ENCODE assay signal across 25 cellular contexts in genomic region chr2:160859086-160859485, GRCh38.
A peak's percentile ranks its signal among the peaks of the same experiment; 100 is the strongest.
DNase-seq lines count a peak whose midpoint lies in the region; FAIRE-seq and TF ChIP-seq lines count a peak whose summit lies in the region.
"Had no signal": no experiment of that assay in that cellular context is flagged by ENCODE, and none has a peak within 500 bp of the region (broad histone marks: within the 10 kb centered on the region; RNA-seq: fewer than 3 reads in every experiment).

No MANE protein-coding gene starts in this region.

- 0 out of 2 replicates have a peak overlapping the region, but pooled peaks have one; percentile 13 for H3K4me2 ChIP-seq in PC-9
- no peak overlapping the region for H3K4me2 ChIP-seq in keratinocyte (ENCODE audit: control insufficient read depth, extremely low read depth, insufficient read depth, low read depth, low read length)
- H3K4me2 ChIP-seq: neural progenitor cell had no signal

- BruUV-seq in PC-9 (replicated peaks; lab: Mats Ljungman, UMichigan), result no TSS peak

- H3K9me2 ChIP-seq in PC-9 (ENCODE audit: insufficient read depth), result no peaks in the 10 kb centered on the region

- peaks cover 2% of the 10 kb centered on the region for H3K9me3 Mint-ChIP-seq in activated naive CD4-positive, alpha-beta T cell treated with anti-CD3 and anti-CD28 coated beads, Interleukin-2, amount 10 ng/mL, durations not matched to agents 7 days and 5 days
- H3K9me3 Mint-ChIP-seq: activated naive CD4-positive, alpha-beta T cell treated with anti-CD3 and anti-CD28 coated beads, Interleukin-2, amount 50 U/mL, for 72 hours; activated T-helper 1 cell treated with anti-CD3 and anti-CD28 coated beads, Interleukin-12 subunit alpha, Interleukin-12 subunit beta, Interleukin-2, Interleukin-4 antibody, amounts not matched to agents 30 ng/mL and 10 ng/mL and 1 ng/mL, durations not matched to agents 14 hours and 24 hours and 36 hours; neural progenitor cell; T-helper 1 cell treated with Interleukin-12 subunit alpha and Interleukin-12 subunit beta and Interleukin-4 antibody, amounts not matched to agents 30 μg/mL and 1 μg/mL, for 36 hours had no signal

- no peaks in the 10 kb centered on the region for H3K4me1 Mint-ChIP-seq in activated naive CD4-positive, alpha-beta T cell treated with anti-CD3 and anti-CD28 coated beads, Interleukin-2, amount 10 ng/mL, durations not matched to agents 7 days and 5 days
- H3K4me1 Mint-ChIP-seq: activated CD8-positive, alpha-beta memory T cell treated with anti-CD3 and anti-CD28 coated beads, Interleukin-2, amount 10 ng/mL, durations not matched to agents 7 days and 5 days; neural progenitor cell had no signal

- H3K9me3 ChIP-seq in PC-9 (ENCODE audit: insufficient read depth, low read depth), result no peaks in the 10 kb centered on the region
- H3K9me3 ChIP-seq in keratinocyte (ENCODE audit: control insufficient read depth, low read depth, low read length), result no peaks in the 10 kb centered on the region
- H3K9me3 ChIP-seq: gastrocnemius medialis, lower lobe of right lung, Peyer's patch, SJCRH30, uterus had no signal

- no peak overlapping the region for H3K27ac ChIP-seq in PC-9
- H3K27ac ChIP-seq in keratinocyte (ENCODE audit: control insufficient read depth, insufficient read depth, low read length), result no peak overlapping the region
- H3K27ac ChIP-seq: gastrocnemius medialis, lower lobe of right lung, neural progenitor cell, Peyer's patch, SJCRH30, uterus had no signal

- H3K9ac ChIP-seq in keratinocyte (ENCODE audit: control insufficient read depth, extremely low read depth, insufficient read depth, low read length), result no peak overlapping the region
- H3K9ac ChIP-seq: neural progenitor cell had no signal

- TF ChIP-seq CTCF in PC-9 (conservative IDR thresholded peaks at IDR 0.05) (no peak), keratinocyte (optimal IDR thresholded peaks at IDR 0.05 in 1 of 3, IDR thresholded peaks at IDR 0.05 in 1 of 3, conservative IDR thresholded peaks at IDR 0.05 in 1 of 3; ENCODE audit: extremely low read depth in 1 of 3, insufficient read depth in 2 of 3, low read length in 3 of 3) (no peak)

- H3K4me1 ChIP-seq in PC-9 (replicated peaks; ENCODE audit: insufficient read depth) (peaks cover 9% of the 10 kb centered on the region), keratinocyte (ENCODE audit: control insufficient read depth, extremely low read depth, insufficient read depth, low read length) (no peaks in the 10 kb centered on the region)
- H3K4me1 ChIP-seq: gastrocnemius medialis, lower lobe of right lung, neural progenitor cell, Peyer's patch, SJCRH30, uterus had no signal

- POLR2A ChIA-PET in PC-9 (lab: Charles Lee; ENCODE audit: unreplicated experiment), result no interaction called here

- intact Hi-C loops in PC-9 (cut with micrococcal nuclease; ENCODE audit: unreplicated experiment), result no loop called here

- DNase-seq in COR-L47 (lab: John Stamatoyannopoulos, UW) (peak; percentile 12), H54 (ENCODE audit: insufficient read length, low spot score) (no peak), PC-9 (peak in 1 of 2 experiments; percentile 35), keratinocyte (ENCODE audit: low read depth, low spot score) (no peak), SK-N-DZ (ENCODE audit: low spot score) (no peak)
- DNase-seq in activated naive CD4-positive, alpha-beta T cell treated with anti-CD3 and anti-CD28 coated beads, Interleukin-2, amount 10 ng/mL, durations not matched to agents 7 days and 5 days, result no peak
- no peak for DNase-seq in activated CD4-positive, alpha-beta T cell treated with anti-CD3 and anti-CD28 coated beads for 48 hours
- DNase-seq: activated CD4-positive, alpha-beta T cell treated with anti-CD3 and anti-CD28 coated beads for 4 hours; activated CD8-positive, alpha-beta memory T cell treated with anti-CD3 and anti-CD28 coated beads, Interleukin-2, amount 10 ng/mL, durations not matched to agents 7 days and 5 days; gastrocnemius medialis; GOT3; kidney; lower lobe of right lung; NCI-H1417 treated with DMSO at 0.1 percent for 48 hours; Peyer's patch; SJCRH30; substantia nigra; uterus had no signal

- FAIRE-seq in H54 (lab: Jason Lieb, UNC) (peak; percentile 11), keratinocyte (lab: Jason Lieb, UNC) (peak; percentile 41)
- FAIRE-seq: astrocyte, HepG2, kidney had no signal

- H3F3A ChIP-seq in PC-9 (ENCODE audit: insufficient read depth, low read depth), result no peaks in the 10 kb centered on the region

- no peaks in the 10 kb centered on the region for H3K36me3 Mint-ChIP-seq in activated naive CD4-positive, alpha-beta T cell treated with anti-CD3 and anti-CD28 coated beads, Interleukin-2, amount 10 ng/mL, durations not matched to agents 7 days and 5 days
- H3K36me3 Mint-ChIP-seq: activated CD8-positive, alpha-beta memory T cell treated with anti-CD3 and anti-CD28 coated beads, Interleukin-2, amount 10 ng/mL, durations not matched to agents 7 days and 5 days; activated naive CD4-positive, alpha-beta T cell treated with anti-CD3 and anti-CD28 coated beads, Interleukin-2, amount 50 U/mL, for 72 hours; CD4-positive, alpha-beta memory T cell; neural progenitor cell had no signal

- H3K4me3 Mint-ChIP-seq in activated naive CD4-positive, alpha-beta T cell treated with anti-CD3 and anti-CD28 coated beads, Interleukin-2, amount 10 ng/mL, durations not matched to agents 7 days and 5 days, result no peak overlapping the region
- H3K4me3 Mint-ChIP-seq: activated CD8-positive, alpha-beta memory T cell treated with anti-CD3 and anti-CD28 coated beads, Interleukin-2, amount 10 ng/mL, durations not matched to agents 7 days and 5 days; activated T-helper 1 cell treated with anti-CD3 and anti-CD28 coated beads, Interleukin-12 subunit alpha, Interleukin-12 subunit beta, Interleukin-2, Interleukin-4 antibody, amounts not matched to agents 30 ng/mL and 10 ng/mL and 1 ng/mL, durations not matched to agents 14 hours and 24 hours and 36 hours; CD4-positive, alpha-beta memory T cell; neural progenitor cell; T-helper 1 cell treated with Interleukin-12 subunit alpha and Interleukin-12 subunit beta and Interleukin-4 antibody, amounts not matched to agents 30 μg/mL and 1 μg/mL, for 36 hours had no signal

- H3K27me3 Mint-ChIP-seq in activated naive CD4-positive, alpha-beta T cell treated with anti-CD3 and anti-CD28 coated beads, Interleukin-2, amount 10 ng/mL, durations not matched to agents 7 days and 5 days, result peaks cover 3% of the 10 kb centered on the region

- H3K9me1 ChIP-seq in keratinocyte (ENCODE audit: control insufficient read depth, extremely low read depth, insufficient read depth, low read length), result no peaks in the 10 kb centered on the region

- no peak for TF ChIP-seq POLR2A in H54 (IDR thresholded peaks at IDR 0.05; ENCODE audit: low read depth, low read length)

- no peaks in the 10 kb centered on the region for H3K79me2 ChIP-seq in PC-9 (ENCODE audit: low read depth)
- no peaks in the 10 kb centered on the region for H3K79me2 ChIP-seq in keratinocyte (ENCODE audit: control insufficient read depth, insufficient read depth, low read length)

- H3K27me3 ChIP-seq in PC-9 (ENCODE audit: insufficient read depth, low read depth), result no peaks in the 10 kb centered on the region
- H3K27me3 ChIP-seq in keratinocyte (ENCODE audit: control insufficient read depth, extremely low read depth, insufficient read depth, low read length), result no peaks in the 10 kb centered on the region
- H3K27me3 ChIP-seq: gastrocnemius medialis, neural progenitor cell, Peyer's patch, SJCRH30, uterus had no signal

- H4K20me1 ChIP-seq in PC-9 (ENCODE audit: insufficient read depth), result no peaks in the 10 kb centered on the region
- H4K20me1 ChIP-seq in keratinocyte (ENCODE audit: control insufficient read depth, extremely low read depth, insufficient read depth, low read length), result no peaks in the 10 kb centered on the region

- H2AFZ ChIP-seq in PC-9, result no peak overlapping the region
- no peak overlapping the region for H2AFZ ChIP-seq in keratinocyte (ENCODE audit: control insufficient read depth, low read length)
- H2AFZ ChIP-seq: neural progenitor cell had no signal

- dilution Hi-C loops in keratinocyte (cut with MboI; ENCODE audit: extremely low pct_ligation_motif_present, low sequenced_read_pairs), result no loop called here

- H3K36me3 ChIP-seq in PC-9 (ENCODE audit: low read depth) (no peaks in the 10 kb centered on the region), keratinocyte (ENCODE audit: control insufficient read depth in 2 of 2, extremely low read depth in 1 of 2, insufficient read depth in 2 of 2, low read length in 2 of 2) (no peaks in the 10 kb centered on the region)
- H3K36me3 ChIP-seq: gastrocnemius medialis, lower lobe of right lung, neural progenitor cell, Peyer's patch, SJCRH30 had no signal

- H3K4me3 ChIP-seq in PC-9 (no peak overlapping the region), keratinocyte (ENCODE audit: control insufficient read depth in 2 of 3, extremely low read depth in 1 of 3, insufficient read depth in 2 of 3, low read depth in 1 of 3, low read length in 3 of 3) (no peak overlapping the region)
- H3K4me3 ChIP-seq: gastrocnemius medialis, lower lobe of right lung, neural progenitor cell, Peyer's patch, SJCRH30, uterus had no signal

- no peak overlapping the region for H3K27ac Mint-ChIP-seq in activated naive CD4-positive, alpha-beta T cell treated with anti-CD3 and anti-CD28 coated beads, Interleukin-2, amount 10 ng/mL, durations not matched to agents 7 days and 5 days
- H3K27ac Mint-ChIP-seq: activated CD8-positive, alpha-beta memory T cell treated with anti-CD3 and anti-CD28 coated beads, Interleukin-2, amount 10 ng/mL, durations not matched to agents 7 days and 5 days; activated naive CD4-positive, alpha-beta T cell treated with anti-CD3 and anti-CD28 coated beads, Interleukin-2, amount 50 U/mL, for 72 hours; activated T-helper 1 cell treated with anti-CD3 and anti-CD28 coated beads, Interleukin-12 subunit alpha, Interleukin-12 subunit beta, Interleukin-2, Interleukin-4 antibody, amounts not matched to agents 30 ng/mL and 10 ng/mL and 1 ng/mL, durations not matched to agents 14 hours and 24 hours and 36 hours; CD4-positive, alpha-beta memory T cell; neural progenitor cell; T-helper 1 cell treated with Interleukin-12 subunit alpha and Interleukin-12 subunit beta and Interleukin-4 antibody, amounts not matched to agents 30 μg/mL and 1 μg/mL, for 36 hours had no signal

- CTCF ChIA-PET in PC-9 (lab: Charles Lee), result no interaction called here
- CTCF ChIA-PET in activated naive CD4-positive, alpha-beta T cell treated with anti-CD3 and anti-CD28 coated beads, Interleukin-2, amount 10 ng/mL, durations not matched to agents 7 days and 5 days (lab: Charles Lee), result no interaction called here
